In the genomic region with DNA sequence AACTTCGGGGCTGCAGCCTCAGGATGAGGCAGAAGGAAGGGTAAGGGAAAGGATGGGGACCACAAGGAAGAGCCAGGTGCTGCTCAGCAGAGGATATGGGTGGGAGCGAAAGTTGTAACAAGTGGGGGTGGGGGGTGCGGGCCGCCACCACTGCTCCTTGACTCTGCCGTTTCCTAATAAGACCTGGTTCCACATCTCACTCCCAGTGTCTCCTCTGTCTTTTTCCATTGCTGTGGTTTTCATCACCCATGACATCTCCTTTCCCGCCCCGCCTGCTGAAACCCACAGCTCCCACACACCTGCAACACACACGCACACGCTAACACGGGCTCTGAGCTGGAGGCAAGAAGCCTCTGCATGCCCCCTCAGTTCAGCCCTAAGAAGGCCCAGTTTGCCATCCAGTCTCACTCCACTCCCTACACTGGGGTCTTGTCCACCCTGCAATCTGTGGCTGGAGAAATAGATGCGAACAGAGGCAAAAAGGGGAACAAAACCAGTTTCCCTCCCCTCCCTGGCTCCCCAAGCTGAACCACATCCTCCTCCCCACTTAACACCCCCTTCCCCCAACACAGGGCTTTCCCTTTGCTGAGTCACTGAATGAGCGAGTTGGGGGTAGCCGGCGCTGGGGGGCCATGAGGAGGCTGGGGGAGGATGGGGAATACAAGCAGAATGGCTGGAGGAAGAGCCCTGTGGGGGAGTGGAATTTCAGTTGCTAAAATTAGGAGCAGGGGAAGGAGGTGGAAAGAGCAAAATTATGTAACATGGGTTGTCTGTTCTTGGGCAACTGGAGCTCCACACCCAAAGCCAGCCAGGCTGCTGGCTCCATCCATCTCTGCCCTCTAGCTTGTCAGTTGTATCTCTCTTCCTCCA, we compare ENCODE assay signal across 1 cellular context.
A peak's percentile ranks its signal among the peaks of the same experiment; 100 is the strongest.
TF ChIP-seq lines count a peak whose summit lies in the region.

No MANE protein-coding gene starts in this region.

TF ChIP-seq in GM12878, 131 proteins besides CTCF, POLR2A, EP300 and RAD21 (continued from another document and continues in another):
- TF ChIP-seq BHLHE40 (IDR thresholded peaks at IDR 0.05; ENCODE audit: borderline replicate concordance in 1 of 2, low read depth in 2 of 2, low read length in 1 of 2) (peak; percentile 64 to 77), USF1 (IDR thresholded peaks at IDR 0.05; ENCODE audit: borderline replicate concordance, extremely low read length, insufficient read depth, low read depth, low read length) (no peak), NKRF (conservative IDR thresholded peaks at IDR 0.05) (no peak), IKZF1 (conservative IDR thresholded peaks at IDR 0.05) (peak; percentile 99), NFIC (IDR thresholded peaks at IDR 0.05; ENCODE audit: low read depth, low read length) (peak; percentile 99), RBBP5 (conservative IDR thresholded peaks at IDR 0.05) (no peak), ESRRA (IDR thresholded peaks at IDR 0.05; ENCODE audit: low read length) (no peak), KDM1A (IDR thresholded peaks at IDR 0.05; ENCODE audit: borderline replicate concordance) (no peak), IRF5 (IDR thresholded peaks at IDR 0.05; ENCODE audit: borderline replicate concordance) (no peak), SUPT20H (IDR thresholded peaks at IDR 0.05; ENCODE audit: borderline replicate concordance, control insufficient read depth, low read depth, low read length) (no peak), NFYA (IDR thresholded peaks at IDR 0.05; ENCODE audit: borderline replicate concordance, low read depth, low read length) (no peak), FOXM1 (IDR thresholded peaks at IDR 0.05; ENCODE audit: low read depth, low read length) (peak; percentile 95), ZNF384 (IDR thresholded peaks at IDR 0.05; ENCODE audit: borderline replicate concordance, low read depth, low read length) (no peak), MEF2B (IDR thresholded peaks at IDR 0.05; ENCODE audit: partially characterized antibody, poor library complexity, severe bottlenecking) (peak; percentile 84), SPI1 (IDR thresholded peaks at IDR 0.05; ENCODE audit: borderline replicate concordance, insufficient read depth, low read depth, low read length) (peak; percentile 44; the same call in 1 of the 2 replicates), POLR2AphosphoS5 (IDR thresholded peaks at IDR 0.05; ENCODE audit: low read length) (peak; percentile 91), EGR1 (IDR thresholded peaks at IDR 0.05; ENCODE audit: borderline replicate concordance in 1 of 2, low read depth in 2 of 2, low read length in 2 of 2) (peak in 1 of 2 experiments; percentile 86; a peak in 2 of 3 replicates), CHD4 (IDR thresholded peaks at IDR 0.05) (no peak), MYC (IDR thresholded peaks at IDR 0.05; ENCODE audit: insufficient read depth, insufficient read length, insufficient replicate concordance, low read length, severe bottlenecking) (no peak), ZZZ3 (IDR thresholded peaks at IDR 0.05; ENCODE audit: control insufficient read depth, insufficient read length, low read depth) (no peak), ZNF24 (IDR thresholded peaks at IDR 0.05) (no peak), NR2C2 (IDR thresholded peaks at IDR 0.05; ENCODE audit: borderline replicate concordance, control insufficient read depth, insufficient read length, low read depth) (no peak), ZBTB40 (IDR thresholded peaks at IDR 0.05; ENCODE audit: borderline replicate concordance) (no peak; the same call in 1 of the 2 replicates), EZH2 (IDR thresholded peaks at IDR 0.05; ENCODE audit: borderline replicate concordance, control insufficient read depth, low read depth, low read length) (no peak), RUNX3 (IDR thresholded peaks at IDR 0.05; ENCODE audit: low read length) (peak; percentile 96), FOS (IDR thresholded peaks at IDR 0.05; ENCODE audit: borderline replicate concordance, extremely low read depth, insufficient read length) (no peak), SRF (IDR thresholded peaks at IDR 0.05; ENCODE audit: low read depth in 2 of 2, low read length in 2 of 2) (0 out of 4 replicates have a peak, but pooled peaks of 1 of the 2 experiments have one; percentile 63), HDGF (IDR thresholded peaks at IDR 0.05) (peak; percentile 97), TARDBP (IDR thresholded peaks at IDR 0.05; ENCODE audit: borderline replicate concordance) (0 out of 2 replicates have a peak, but pooled peaks have one; percentile 72), EED (IDR thresholded peaks at IDR 0.05; ENCODE audit: low read depth) (peak; percentile 99)
- TF ChIP-seq, protein P1, sequence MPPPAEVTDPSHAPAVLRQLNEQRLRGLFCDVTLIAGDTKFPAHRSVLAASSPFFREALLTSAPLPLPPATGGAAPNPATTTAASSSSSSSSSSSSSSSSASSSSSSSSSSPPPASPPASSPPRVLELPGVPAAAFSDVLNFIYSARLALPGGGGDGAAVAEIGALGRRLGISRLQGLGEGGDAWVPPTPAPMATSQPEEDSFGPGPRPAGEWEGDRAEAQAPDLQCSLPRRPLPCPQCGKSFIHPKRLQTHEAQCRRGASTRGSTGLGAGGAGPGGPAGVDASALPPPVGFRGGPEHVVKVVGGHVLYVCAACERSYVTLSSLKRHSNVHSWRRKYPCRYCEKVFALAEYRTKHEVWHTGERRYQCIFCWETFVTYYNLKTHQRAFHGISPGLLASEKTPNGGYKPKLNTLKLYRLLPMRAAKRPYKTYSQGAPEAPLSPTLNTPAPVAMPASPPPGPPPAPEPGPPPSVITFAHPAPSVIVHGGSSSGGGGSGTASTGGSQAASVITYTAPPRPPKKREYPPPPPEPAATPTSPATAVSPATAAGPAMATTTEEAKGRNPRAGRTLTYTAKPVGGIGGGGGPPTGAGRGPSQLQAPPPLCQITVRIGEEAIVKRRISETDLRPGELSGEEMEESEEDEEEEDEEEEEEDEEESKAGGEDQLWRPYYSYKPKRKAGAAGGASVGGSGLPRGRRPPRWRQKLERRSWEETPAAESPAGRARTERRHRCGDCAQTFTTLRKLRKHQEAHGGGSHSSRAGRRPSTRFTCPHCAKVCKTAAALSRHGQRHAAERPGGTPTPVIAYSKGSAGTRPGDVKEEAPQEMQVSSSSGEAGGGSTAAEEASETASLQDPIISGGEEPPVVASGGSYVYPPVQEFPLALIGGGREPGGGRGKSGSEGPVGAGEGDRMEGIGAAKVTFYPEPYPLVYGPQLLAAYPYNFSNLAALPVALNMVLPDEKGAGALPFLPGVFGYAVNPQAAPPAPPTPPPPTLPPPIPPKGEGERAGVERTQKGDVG (CRISPR knock-in tag; IDR thresholded peaks at IDR 0.05): no peak
- TF ChIP-seq, protein P2, sequence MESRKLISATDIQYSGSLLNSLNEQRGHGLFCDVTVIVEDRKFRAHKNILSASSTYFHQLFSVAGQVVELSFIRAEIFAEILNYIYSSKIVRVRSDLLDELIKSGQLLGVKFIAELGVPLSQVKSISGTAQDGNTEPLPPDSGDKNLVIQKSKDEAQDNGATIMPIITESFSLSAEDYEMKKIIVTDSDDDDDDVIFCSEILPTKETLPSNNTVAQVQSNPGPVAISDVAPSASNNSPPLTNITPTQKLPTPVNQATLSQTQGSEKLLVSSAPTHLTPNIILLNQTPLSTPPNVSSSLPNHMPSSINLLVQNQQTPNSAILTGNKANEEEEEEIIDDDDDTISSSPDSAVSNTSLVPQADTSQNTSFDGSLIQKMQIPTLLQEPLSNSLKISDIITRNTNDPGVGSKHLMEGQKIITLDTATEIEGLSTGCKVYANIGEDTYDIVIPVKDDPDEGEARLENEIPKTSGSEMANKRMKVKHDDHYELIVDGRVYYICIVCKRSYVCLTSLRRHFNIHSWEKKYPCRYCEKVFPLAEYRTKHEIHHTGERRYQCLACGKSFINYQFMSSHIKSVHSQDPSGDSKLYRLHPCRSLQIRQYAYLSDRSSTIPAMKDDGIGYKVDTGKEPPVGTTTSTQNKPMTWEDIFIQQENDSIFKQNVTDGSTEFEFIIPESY (IDR thresholded peaks at IDR 0.05): 0 out of 2 replicates have a peak, but pooled peaks have one; percentile 21
- TF ChIP-seq, protein P3, sequence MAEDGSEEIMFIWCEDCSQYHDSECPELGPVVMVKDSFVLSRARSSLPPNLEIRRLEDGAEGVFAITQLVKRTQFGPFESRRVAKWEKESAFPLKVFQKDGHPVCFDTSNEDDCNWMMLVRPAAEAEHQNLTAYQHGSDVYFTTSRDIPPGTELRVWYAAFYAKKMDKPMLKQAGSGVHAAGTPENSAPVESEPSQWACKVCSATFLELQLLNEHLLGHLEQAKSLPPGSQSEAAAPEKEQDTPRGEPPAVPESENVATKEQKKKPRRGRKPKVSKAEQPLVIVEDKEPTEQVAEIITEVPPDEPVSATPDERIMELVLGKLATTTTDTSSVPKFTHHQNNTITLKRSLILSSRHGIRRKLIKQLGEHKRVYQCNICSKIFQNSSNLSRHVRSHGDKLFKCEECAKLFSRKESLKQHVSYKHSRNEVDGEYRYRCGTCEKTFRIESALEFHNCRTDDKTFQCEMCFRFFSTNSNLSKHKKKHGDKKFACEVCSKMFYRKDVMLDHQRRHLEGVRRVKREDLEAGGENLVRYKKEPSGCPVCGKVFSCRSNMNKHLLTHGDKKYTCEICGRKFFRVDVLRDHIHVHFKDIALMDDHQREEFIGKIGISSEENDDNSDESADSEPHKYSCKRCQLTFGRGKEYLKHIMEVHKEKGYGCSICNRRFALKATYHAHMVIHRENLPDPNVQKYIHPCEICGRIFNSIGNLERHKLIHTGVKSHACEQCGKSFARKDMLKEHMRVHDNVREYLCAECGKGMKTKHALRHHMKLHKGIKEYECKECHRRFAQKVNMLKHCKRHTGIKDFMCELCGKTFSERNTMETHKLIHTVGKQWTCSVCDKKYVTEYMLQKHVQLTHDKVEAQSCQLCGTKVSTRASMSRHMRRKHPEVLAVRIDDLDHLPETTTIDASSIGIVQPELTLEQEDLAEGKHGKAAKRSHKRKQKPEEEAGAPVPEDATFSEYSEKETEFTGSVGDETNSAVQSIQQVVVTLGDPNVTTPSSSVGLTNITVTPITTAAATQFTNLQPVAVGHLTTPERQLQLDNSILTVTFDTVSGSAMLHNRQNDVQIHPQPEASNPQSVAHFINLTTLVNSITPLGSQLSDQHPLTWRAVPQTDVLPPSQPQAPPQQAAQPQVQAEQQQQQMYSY (CRISPR knock-in tag; IDR thresholded peaks at IDR 0.05): 0 out of 2 replicates have a peak, but pooled peaks have one; percentile 28
